8 cellular contexts compared by ENCODE assay signal in the genomic region with DNA sequence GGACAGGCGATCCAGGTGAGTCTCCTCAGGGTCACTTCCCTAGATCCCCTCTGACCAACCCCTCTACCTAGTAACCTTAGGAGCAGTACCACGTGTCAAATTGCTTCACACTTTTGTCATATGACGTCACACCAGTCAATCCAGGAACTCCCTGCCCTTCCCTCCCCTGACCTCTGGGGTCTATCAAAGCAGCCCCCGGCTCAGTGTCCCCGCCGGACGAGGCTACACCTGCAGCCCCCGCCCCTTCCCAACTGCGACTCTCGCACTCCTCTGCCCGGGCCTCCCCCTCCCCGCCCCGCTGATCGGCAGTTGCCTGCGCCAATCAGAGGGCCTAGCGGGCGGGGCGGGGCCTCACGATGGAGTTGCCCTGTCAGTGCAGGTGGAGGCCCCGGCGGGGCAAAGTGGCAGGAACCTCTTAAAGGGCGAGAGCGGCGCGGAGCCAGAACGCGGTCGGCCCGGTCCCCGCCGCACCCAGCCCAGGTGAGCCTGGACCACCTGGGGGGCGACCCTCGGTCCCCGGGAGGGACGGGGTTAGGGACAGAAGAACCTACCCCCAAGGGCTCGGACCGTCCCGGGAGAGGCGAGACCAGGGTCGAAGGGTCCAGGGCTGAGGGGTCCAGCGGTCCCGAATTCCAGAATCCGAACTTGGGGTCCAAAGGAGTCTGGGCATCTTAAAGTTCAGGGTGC. TPM values are rescaled to one million over a fixed set of nuclear protein-coding genes. Genes with fewer than 3 reads are reported as not detected.
DNase-seq lines count a peak whose midpoint lies in the region; TF ChIP-seq lines count a peak whose summit lies in the region.

No MANE protein-coding gene starts in this region.

- peaks cover 5% of the 10 kb centered on the region; the same call in 1 of the 2 replicates for H3K79me2 ChIP-seq in OCI-LY7 (ENCODE audit: insufficient read depth, low read depth, low read length)

- H3K4me3 ChIP-seq in BE2C (ENCODE audit: low read depth, low read length) (peak overlapping the region; percentile 85), OCI-LY7 (ENCODE audit: low read depth, low read length, poor library complexity, severe bottlenecking) (peak overlapping the region; percentile 92), epithelial cell of proximal tubule (ENCODE audit: low read depth, low read length) (peak overlapping the region; percentile 100), mucosa of rectum (ENCODE audit: low read length in 2 of 2) (peak overlapping the region; percentile 93 to 96)

- 0 out of 2 replicates have a peak, but pooled peaks cover 3% of the 10 kb centered on the region for H3K36me3 ChIP-seq in BE2C
- H3K36me3 ChIP-seq in OCI-LY7 (ENCODE audit: insufficient read depth, low read length): no peaks in the 10 kb centered on the region
- H3K36me3 ChIP-seq in mucosa of rectum (ENCODE audit: control insufficient read depth in 2 of 2, insufficient read depth in 2 of 2, low read length in 2 of 2): no peaks in the 10 kb centered on the region

- H3K4me1 ChIP-seq in BE2C (peaks cover 21% of the 10 kb centered on the region), OCI-LY7 (ENCODE audit: insufficient read depth, low read length, poor library complexity, severe bottlenecking) (peaks cover 53% of the 10 kb centered on the region), mucosa of rectum (ENCODE audit: control insufficient read depth in 2 of 2, insufficient read depth in 2 of 2, low read length in 2 of 2) (peaks cover 20 to 29% of the 10 kb centered on the region in 2 donors)

- H3K27me3 ChIP-seq in BE2C (no peaks in the 10 kb centered on the region), mucosa of rectum (ENCODE audit: control insufficient read depth in 2 of 2, insufficient read depth in 2 of 2, low read length in 2 of 2) (no peaks in the 10 kb centered on the region)

- TF ChIP-seq CTCF in BE2C (IDR thresholded peaks at IDR 0.05; ENCODE audit: low read depth, low read length) (no peak), OCI-LY7 (conservative IDR thresholded peaks at IDR 0.05; ENCODE audit: low read length) (no peak), epithelial cell of proximal tubule (conservative IDR thresholded peaks at IDR 0.05; ENCODE audit: low read depth, low read length) (no peak)

- no peaks in the 10 kb centered on the region for H3K9me2 ChIP-seq in OCI-LY7 (ENCODE audit: insufficient read depth, low read length)

- H3K27ac ChIP-seq in OCI-LY7 (ENCODE audit: low read depth, low read length, poor library complexity, severe bottlenecking): peak overlapping the region; percentile 67
- H3K27ac ChIP-seq in mucosa of rectum (ENCODE audit: low read depth in 2 of 2, low read length in 2 of 2): peak overlapping the region; percentile 65 to 70

- H4K20me1 ChIP-seq in OCI-LY7 (ENCODE audit: insufficient read depth, low read length): no peaks in the 10 kb centered on the region

- H3K9me3 ChIP-seq in BE2C (no peaks in the 10 kb centered on the region), OCI-LY7 (ENCODE audit: low read length) (no peaks in the 10 kb centered on the region), mucosa of rectum (ENCODE audit: control insufficient read depth in 2 of 2, low read length in 2 of 2) (no peaks in the 10 kb centered on the region)

- peak overlapping the region; percentile 82; the same call in 1 of the 2 replicates for H2AFZ ChIP-seq in OCI-LY7 (ENCODE audit: low read length)

- BruUV-seq in OCI-LY7 (replicated peaks; lab: Mats Ljungman, UMichigan): no TSS peak

- peak overlapping the region; percentile 92 to 94 for H3K9ac ChIP-seq in mucosa of rectum (ENCODE audit: low read depth in 1 of 2, low read length in 2 of 2)

- peak overlapping the region; percentile 84 for H3K4me2 ChIP-seq in OCI-LY7 (ENCODE audit: low read length)

- CTCF ChIA-PET in OCI-LY7 (lab: Charles Lee; ENCODE audit: unreplicated experiment): no interaction called here

- DNase-seq in BE2C (peak; percentile 75), GM19240 (ENCODE audit: insufficient read length, low spot score) (peak; percentile 87), HUDEP-2 (lab: John Stamatoyannopoulos, UW; ENCODE audit: unreplicated experiment in 76 of 76) (peak in 73 of 76 experiments; percentile 21 to 89 (median 78)), OCI-LY7 (ENCODE audit: low spot score) (peak; percentile 94), activated T-cell treated with anti-CD3 and anti-CD28 coated beads for 48 hours (ENCODE audit: low read depth) (peak; percentile 88), epithelial cell of proximal tubule (ENCODE audit: low read depth) (no peak)
- peak; percentile 79 to 81 for DNase-seq in stimulated activated CD8-positive, alpha-beta memory T cell treated with anti-CD3 and anti-CD28 coated beads, Interleukin-4, amount 100 ng/mL, for 4 hours (ENCODE audit: low read depth in 2 of 2, low spot score in 1 of 2)

- intact Hi-C loops in OCI-LY7 (cut with micrococcal nuclease; ENCODE audit: unreplicated experiment): loop anchor here (1.0 kb wide), 1 partner anchor 27 kb away; the partner anchor contains the start of gene EPB41

- POLR2A ChIA-PET in OCI-LY7 (lab: Charles Lee): no interaction called here

RNA-seq across cellular contexts. Expression of gene EPB41, which starts 27.5 kb away (rescaled TPM):
- polyA plus RNA-seq in BE2C (2012; ENCODE audit: insufficient read depth, insufficient read length, low read depth): 24.5 TPM
- total RNA-seq in OCI-LY7 (2014; rRNA removed; shearing (Covaris generic)): 103 and 109 TPM in 2 replicates
- total RNA-seq in OCI-LY7 (2022) (102 and 123 TPM in 2 replicates), epithelial cell of proximal tubule (15.5 and 16.1 TPM in 2 replicates)
